ENCODE assay signal across 8 cellular contexts in the genomic region with DNA sequence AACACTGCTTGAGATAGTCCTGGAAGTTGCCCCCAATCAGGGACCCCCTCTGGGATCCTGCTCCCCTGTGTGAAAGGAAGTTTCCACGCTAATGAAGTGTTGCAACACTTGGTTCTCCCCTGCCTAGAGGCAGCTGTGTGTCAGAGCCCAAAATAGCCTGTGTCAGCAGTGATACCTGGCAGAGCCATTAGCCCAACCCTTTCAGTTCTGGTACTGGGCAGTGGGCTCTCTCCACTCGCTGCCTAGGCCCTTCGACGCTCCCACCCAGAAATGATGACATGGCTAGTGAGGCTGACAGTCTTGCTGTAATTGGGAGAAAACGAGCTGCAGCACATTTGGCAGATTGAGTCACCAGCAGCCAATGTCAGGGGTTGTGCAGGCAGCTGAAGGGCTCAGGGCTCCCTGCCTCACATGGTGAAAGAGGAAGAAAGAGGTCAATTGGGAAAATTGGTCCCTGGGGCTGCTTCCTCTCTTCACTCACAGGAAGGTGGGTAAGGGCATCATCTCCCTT. TPM values are rescaled to one million over a fixed set of nuclear protein-coding genes. Genes with fewer than 3 reads are reported as not detected.
DNase-seq lines count a peak whose midpoint lies in the region; TF ChIP-seq lines count a peak whose summit lies in the region.

No MANE protein-coding gene starts in this region.

- TF ChIP-seq CTCF in HFFc6 (IDR thresholded peaks at IDR 0.05) (no peak), fibroblast of pulmonary artery (IDR thresholded peaks at IDR 0.05; ENCODE audit: low read length, missing control alignments) (no peak)

- H3K4me3 Mint-ChIP-seq in HFFc6: peak overlapping the region; percentile 99

- peaks cover 13% of the 10 kb centered on the region for H3K27me3 Mint-ChIP-seq in HFFc6 (ENCODE audit: insufficient read depth)

- DNase-seq in HFFc6: peak; percentile 22
- peak; percentile 85 for DNase-seq in SKM-1 treated with dmso at 0.1 percent for 144 hours (lab: John Stamatoyannopoulos, UW; ENCODE audit: unreplicated experiment)
- peak; percentile 48 for DNase-seq in fibroblast of pulmonary artery (ENCODE audit: low read depth)
- DNase-seq in skeletal muscle cell (ENCODE audit: low read depth): peak; percentile 36
- DNase-seq in ACHN: no peak
- no peak for DNase-seq in foreskin melanocyte
- DNase-seq in NCI-H510A (lab: John Stamatoyannopoulos, UW): no peak
- DNase-seq in stimulated activated naive CD4-positive, alpha-beta T cell treated with Interleukin-2 at 50 U/mL for 16 hours (lab: John Stamatoyannopoulos, UW): no peak

- peaks cover 4% of the 10 kb centered on the region; the same call in 1 of the 2 replicates for H3K9me3 Mint-ChIP-seq in HFFc6

- H3K4me1 Mint-ChIP-seq in HFFc6 (ENCODE audit: low read depth): peaks cover 39% of the 10 kb centered on the region

- H3K4me3 ChIP-seq in fibroblast of pulmonary artery (replicated peaks; ENCODE audit: low read depth, low read length) (no peak overlapping the region), skeletal muscle cell (ENCODE audit: low read depth, low read length) (no peak overlapping the region)

- H3K27ac Mint-ChIP-seq in HFFc6: peak overlapping the region; percentile 98

- peaks cover 10% of the 10 kb centered on the region for H3K36me3 Mint-ChIP-seq in HFFc6 (ENCODE audit: low read depth)

- in situ Hi-C loops in ACHN (cut with HindIII; ENCODE audit: low pct_ligation_motif_present, low pct_unique_long_range_greater_than_20kb, low sequenced_read_pairs): no loop called here

RNA-seq across cellular contexts. Expression of gene NXF1, which starts 1.4 kb away (rescaled TPM):
- 10 to 100 TPM; 51.5 to 57.7 (median 55.0) TPM for total RNA-seq in HFFc6 (2021; fragmentation: NEBNext Ultra II Directional; extraction: Animal tissue kit (Norgen Biotek cat#: 25700))

RNA-seq across cellular contexts. Expression of gene TMEM223, which starts 14.9 kb away (rescaled TPM):
- 10 to 100 TPM; 12.8 to 15.0 (median 13.6) TPM for total RNA-seq in HFFc6 (2021; fragmentation: NEBNext Ultra II Directional; extraction: Animal tissue kit (Norgen Biotek cat#: 25700))

RNA-seq across cellular contexts. Expression of gene TMEM179B, which starts 19.5 kb away (rescaled TPM):
- total RNA-seq in HFFc6 (2021; fragmentation: NEBNext Ultra II Directional; extraction: Animal tissue kit (Norgen Biotek cat#: 25700)): 10 to 100 TPM; 47.2 to 66.3 (median 52.7) TPM

RNA-seq across cellular contexts. Expression of gene STX5, which starts 25.2 kb away (rescaled TPM):
- 10 to 100 TPM; 41.4 to 54.6 (median 47.8) TPM for total RNA-seq in HFFc6 (2021; fragmentation: NEBNext Ultra II Directional; extraction: Animal tissue kit (Norgen Biotek cat#: 25700))

RNA-seq across cellular contexts. Expression of gene TEX54, which starts 26.0 kb away (rescaled TPM):
- total RNA-seq in HFFc6 (2021; fragmentation: NEBNext Ultra II Directional; extraction: Animal tissue kit (Norgen Biotek cat#: 25700)): not detected

Comparison
In these comparisons a context has a peak if more than half of its experiments do, and no peak if none do; other contexts are left out.
1. DNase-seq: peak in HFFc6 (single experiment), SKM-1 treated with dmso at 0.1 percent for 144 hours (single experiment), fibroblast of pulmonary artery (single experiment) and skeletal muscle cell (single experiment); none in ACHN (single experiment), foreskin melanocyte (single experiment), NCI-H510A (single experiment) and stimulated activated naive CD4-positive, alpha-beta T cell treated with Interleukin-2 at 50 U/mL for 16 hours (single experiment).